In genomic region chr3:189041482-189042090, GRCh38 we compare ENCODE assay signal across 8 cellular contexts.
DNase-seq lines count a peak whose midpoint lies in the region; ATAC-seq and TF ChIP-seq lines count a peak whose summit lies in the region.

No MANE protein-coding gene starts in this region.

- H3K27ac Mint-ChIP-seq in activated T-cell treated with anti-CD3 and anti-CD28 coated beads, Interleukin-2, amount 50 U/mL, for 24 hours, result peak overlapping the region; percentile 45

- H3K4me2 ChIP-seq in OCI-LY1 (ENCODE audit: low read length), result peak overlapping the region; percentile 15; the same call in 1 of the 2 replicates

- 0 out of 2 replicates have a peak overlapping the region, but pooled peaks have one; percentile 38 for H2AFZ ChIP-seq in OCI-LY1 (ENCODE audit: low read length)

- H3K27me3 Mint-ChIP-seq in activated T-cell treated with anti-CD3 and anti-CD28 coated beads, Interleukin-2, amount 50 U/mL, for 24 hours, result no peaks in the 10 kb centered on the region

- peak; percentile 39 for DNase-seq in DMS 273 treated with DMSO at 0.1 percent for 48 hours (lab: John Stamatoyannopoulos, UW)
- peak; percentile 77 for DNase-seq in activated T-cell treated with anti-CD3 and anti-CD28 coated beads, Interleukin-2, amount 50 U/mL, for 24 hours
- peak; percentile 47 for DNase-seq in glomerular visceral epithelial cell (ENCODE audit: extremely low spot score)
- DNase-seq in stimulated activated CD4-positive, alpha-beta T cell treated with anti-CD3 and anti-CD28 coated beads, Interleukin-12 subunit alpha, Interleukin-12 subunit beta, amount 100 ng/mL, for 24 hours (ENCODE audit: low read depth in 2 of 2), result peak; percentile 64 to 70
- no peak for DNase-seq in amygdala (lab: John Stamatoyannopoulos, UW)

- peaks cover 10% of the 10 kb centered on the region for H3K4me1 ChIP-seq in OCI-LY1 (ENCODE audit: insufficient read depth, low read length, severe bottlenecking)

- H3K9ac ChIP-seq in OCI-LY1 (ENCODE audit: low read length), result no peak overlapping the region

- H3K27ac ChIP-seq in OCI-LY1 (ENCODE audit: low read depth, low read length, poor library complexity, severe bottlenecking), result no peak overlapping the region

- ATAC-seq in GM19455 (IDR thresholded peaks at IDR 0.05; ENCODE audit: unreplicated experiment) (peak; percentile 95), HG03469 (IDR thresholded peaks at IDR 0.05; ENCODE audit: unreplicated experiment) (peak; percentile 92)

- H3K79me2 ChIP-seq in OCI-LY1 (ENCODE audit: insufficient read depth, low read length), result no peaks in the 10 kb centered on the region

- no peaks in the 10 kb centered on the region for H3K27me3 ChIP-seq in OCI-LY1 (ENCODE audit: insufficient read depth, low read length)

- H3K36me3 Mint-ChIP-seq in activated T-cell treated with anti-CD3 and anti-CD28 coated beads, Interleukin-2, amount 50 U/mL, for 24 hours (ENCODE audit: low read depth), result no peaks in the 10 kb centered on the region

- no peaks in the 10 kb centered on the region for H3K9me2 ChIP-seq in OCI-LY1 (ENCODE audit: low read depth, low read length)

- H3K4me3 ChIP-seq in OCI-LY1 (ENCODE audit: low read depth, low read length, poor library complexity, severe bottlenecking), result no peak overlapping the region

- TF ChIP-seq CTCF in OCI-LY1 (IDR thresholded peaks at IDR 0.05; ENCODE audit: low read length), result peak; percentile 98

- peaks cover 40% of the 10 kb centered on the region for H3K4me1 Mint-ChIP-seq in activated T-cell treated with anti-CD3 and anti-CD28 coated beads, Interleukin-2, amount 50 U/mL, for 24 hours (ENCODE audit: low read depth)

- no peak overlapping the region for H3K4me3 Mint-ChIP-seq in activated T-cell treated with anti-CD3 and anti-CD28 coated beads, Interleukin-2, amount 50 U/mL, for 24 hours

- H3F3A ChIP-seq in OCI-LY1 (ENCODE audit: insufficient read depth, low read length), result no peaks in the 10 kb centered on the region

- H3K9me3 Mint-ChIP-seq in activated T-cell treated with anti-CD3 and anti-CD28 coated beads, Interleukin-2, amount 50 U/mL, for 24 hours, result no peaks in the 10 kb centered on the region

- no peaks in the 10 kb centered on the region for H3K36me3 ChIP-seq in OCI-LY1 (ENCODE audit: insufficient read depth, low read length)

- no peaks in the 10 kb centered on the region for H4K20me1 ChIP-seq in OCI-LY1 (ENCODE audit: insufficient read depth, low read length)

- H3K9me3 ChIP-seq in OCI-LY1 (ENCODE audit: low read length), result no peaks in the 10 kb centered on the region

Comparison
In these comparisons a context has a peak if more than half of its experiments do, and no peak if none do; other contexts are left out.
1. DNase-seq: peak in DMS 273 treated with DMSO at 0.1 percent for 48 hours (single experiment), activated T-cell treated with anti-CD3 and anti-CD28 coated beads, Interleukin-2, amount 50 U/mL, for 24 hours (single experiment), glomerular visceral epithelial cell (single experiment) and stimulated activated CD4-positive, alpha-beta T cell treated with anti-CD3 and anti-CD28 coated beads, Interleukin-12 subunit alpha, Interleukin-12 subunit beta, amount 100 ng/mL, for 24 hours (2 of 2); none in amygdala (0 of 56).